ENCODE assay signal across 19 cellular contexts in genomic region chr6:106792536-106793236, GRCh38.
"Had no signal": no experiment of that assay in that cellular context is flagged by ENCODE, and none has a peak within 500 bp of the region (broad histone marks: within the 10 kb centered on the region; RNA-seq: fewer than 3 reads in every experiment).

No MANE protein-coding gene starts in this region.

- H3K27me3 ChIP-seq: tibial artery had no signal

- DNase-seq: activated CD4-positive, alpha-beta memory T cell treated with anti-CD3 and anti-CD28 coated beads, Interleukin-2, amount 10 ng/mL, durations not matched to agents 7 days and 5 days; activated CD4-positive, alpha-beta T cell treated with anti-CD3 and anti-CD28 coated beads, Interleukin-2, amount 10 ng/mL, durations not matched to agents 24 days and 14 days; activated CD8-positive, alpha-beta memory T cell treated with anti-CD3 and anti-CD28 coated beads, Interleukin-2, amount 10 ng/mL, durations not matched to agents 7 days and 5 days; activated gamma-delta T cell; activated naive CD4-positive, alpha-beta T cell treated with anti-CD3 and anti-CD28 coated beads, Interleukin-2, amount 50 U/mL, for 16 hours; activated naive CD8-positive, alpha-beta T cell treated with anti-CD3 and anti-CD28 coated beads, Interleukin-2, amount 50 U/mL, for 24 hours; activated T-cell treated with anti-CD3 and anti-CD28 coated beads for 4 hours; effector CD4-positive, alpha-beta T cell; right cardiac atrium; stimulated activated CD4-positive, alpha-beta T cell treated with anti-CD3 and anti-CD28 coated beads, Interleukin-12 subunit alpha, Interleukin-12 subunit beta, amount 100 ng/mL, for 4 hours; stimulated activated CD4-positive, alpha-beta T cell treated with anti-CD3 and anti-CD28 coated beads, Interleukin-4, amount 100 ng/mL, for 4 hours; T1000; tibial artery had no signal

- H3K4me1 Mint-ChIP-seq: activated CD4-positive, alpha-beta memory T cell treated with anti-CD3 and anti-CD28 coated beads, Interleukin-2, amount 10 ng/mL, durations not matched to agents 7 days and 5 days; activated CD4-positive, alpha-beta T cell treated with anti-CD3 and anti-CD28 coated beads, Interleukin-2, amount 10 ng/mL, durations not matched to agents 24 days and 14 days; activated CD8-positive, alpha-beta memory T cell treated with anti-CD3 and anti-CD28 coated beads, Interleukin-2, amount 10 ng/mL, durations not matched to agents 7 days and 5 days; activated naive CD8-positive, alpha-beta T cell treated with anti-CD3 and anti-CD28 coated beads, Interleukin-2, amount 50 U/mL, for 24 hours had no signal

- H3K4me3 Mint-ChIP-seq: activated CD4-positive, alpha-beta memory T cell treated with anti-CD3 and anti-CD28 coated beads, Interleukin-2, amount 10 ng/mL, durations not matched to agents 7 days and 5 days; activated CD4-positive, alpha-beta T cell treated with anti-CD3 and anti-CD28 coated beads, Interleukin-2, amount 10 ng/mL, durations not matched to agents 24 days and 14 days; activated CD8-positive, alpha-beta memory T cell treated with anti-CD3 and anti-CD28 coated beads, Interleukin-2, amount 10 ng/mL, durations not matched to agents 7 days and 5 days; activated naive CD8-positive, alpha-beta T cell treated with anti-CD3 and anti-CD28 coated beads, Interleukin-2, amount 50 U/mL, for 24 hours; dendritic cell treated with granulocyte-macrophage colony-stimulating factor and Interleukin-4, amounts not matched to agents 40 ng/mL and 50 ng/mL, for 4 days; natural killer cell treated with Interleukin-12 subunit alpha and Interleukin-12 subunit beta and Interleukin-15 and Interleukin-18, amount 100 ng/mL, for 72 hours; stimulated activated naive CD8-positive, alpha-beta T cell treated with anti-CD3 and anti-CD28 coated beads, Interleukin-15, Interleukin-2, amounts not matched to agents 100 ng/mL and 50 ng/mL, for 24 hours; T-helper 1 cell treated with Interleukin-12 subunit alpha and Interleukin-12 subunit beta and Interleukin-4 antibody, amounts not matched to agents 30 μg/mL and 1 μg/mL, for 36 hours had no signal

- H3K36me3 Mint-ChIP-seq: activated CD8-positive, alpha-beta memory T cell treated with anti-CD3 and anti-CD28 coated beads, Interleukin-2, amount 10 ng/mL, durations not matched to agents 7 days and 5 days; natural killer cell treated with Interleukin-12 subunit alpha and Interleukin-12 subunit beta and Interleukin-15 and Interleukin-18, amount 100 ng/mL, for 72 hours had no signal

- H3K36me3 ChIP-seq: tibial artery had no signal

- H3K27ac Mint-ChIP-seq: activated CD4-positive, alpha-beta memory T cell treated with anti-CD3 and anti-CD28 coated beads, Interleukin-2, amount 10 ng/mL, durations not matched to agents 7 days and 5 days; activated CD4-positive, alpha-beta T cell treated with anti-CD3 and anti-CD28 coated beads, Interleukin-2, amount 10 ng/mL, durations not matched to agents 24 days and 14 days; activated CD8-positive, alpha-beta memory T cell treated with anti-CD3 and anti-CD28 coated beads, Interleukin-2, amount 10 ng/mL, durations not matched to agents 7 days and 5 days; activated naive CD8-positive, alpha-beta T cell treated with anti-CD3 and anti-CD28 coated beads, Interleukin-2, amount 50 U/mL, for 24 hours; dendritic cell treated with granulocyte-macrophage colony-stimulating factor and Interleukin-4, amounts not matched to agents 40 ng/mL and 50 ng/mL, for 4 days; natural killer cell treated with Interleukin-12 subunit alpha and Interleukin-12 subunit beta and Interleukin-15 and Interleukin-18, amount 100 ng/mL, for 72 hours; stimulated activated naive CD8-positive, alpha-beta T cell treated with anti-CD3 and anti-CD28 coated beads, Interleukin-15, Interleukin-2, amounts not matched to agents 100 ng/mL and 50 ng/mL, for 24 hours; T-helper 1 cell treated with Interleukin-12 subunit alpha and Interleukin-12 subunit beta and Interleukin-4 antibody, amounts not matched to agents 30 μg/mL and 1 μg/mL, for 36 hours had no signal

- H3K27me3 Mint-ChIP-seq: stimulated activated naive CD8-positive, alpha-beta T cell treated with anti-CD3 and anti-CD28 coated beads, Interleukin-15, Interleukin-2, amounts not matched to agents 100 ng/mL and 50 ng/mL, for 24 hours had no signal

- ATAC-seq: activated CD8-positive, alpha-beta memory T cell treated with anti-CD3 and anti-CD28 coated beads, Interleukin-2, amount 10 ng/mL, durations not matched to agents 7 days and 5 days; activated naive CD8-positive, alpha-beta T cell treated with anti-CD3 and anti-CD28 coated beads, Interleukin-2, amount 50 U/mL, for 24 hours; left lobe of liver; natural killer cell treated with Interleukin-12 subunit alpha and Interleukin-12 subunit beta and Interleukin-15 and Interleukin-18, amount 100 ng/mL, for 72 hours; right cardiac atrium had no signal

- H3K9me3 ChIP-seq: tibial artery had no signal

- H3K4me3 ChIP-seq: lung, tibial artery had no signal

- H3K27ac ChIP-seq: tibial artery had no signal

- H3K9me3 Mint-ChIP-seq: activated CD4-positive, alpha-beta memory T cell treated with anti-CD3 and anti-CD28 coated beads, Interleukin-2, amount 10 ng/mL, durations not matched to agents 7 days and 5 days; activated CD4-positive, alpha-beta T cell treated with anti-CD3 and anti-CD28 coated beads, Interleukin-2, amount 10 ng/mL, durations not matched to agents 24 days and 14 days; activated naive CD8-positive, alpha-beta T cell treated with anti-CD3 and anti-CD28 coated beads, Interleukin-2, amount 50 U/mL, for 24 hours; dendritic cell treated with granulocyte-macrophage colony-stimulating factor and Interleukin-4, amounts not matched to agents 40 ng/mL and 50 ng/mL, for 4 days; natural killer cell treated with Interleukin-12 subunit alpha and Interleukin-12 subunit beta and Interleukin-15 and Interleukin-18, amount 100 ng/mL, for 72 hours; stimulated activated naive CD8-positive, alpha-beta T cell treated with anti-CD3 and anti-CD28 coated beads, Interleukin-15, Interleukin-2, amounts not matched to agents 100 ng/mL and 50 ng/mL, for 24 hours; T-helper 1 cell treated with Interleukin-12 subunit alpha and Interleukin-12 subunit beta and Interleukin-4 antibody, amounts not matched to agents 30 μg/mL and 1 μg/mL, for 36 hours had no signal

- H3K4me1 ChIP-seq: tibial artery had no signal
